33 cellular contexts compared by ENCODE assay signal in the genomic region with DNA sequence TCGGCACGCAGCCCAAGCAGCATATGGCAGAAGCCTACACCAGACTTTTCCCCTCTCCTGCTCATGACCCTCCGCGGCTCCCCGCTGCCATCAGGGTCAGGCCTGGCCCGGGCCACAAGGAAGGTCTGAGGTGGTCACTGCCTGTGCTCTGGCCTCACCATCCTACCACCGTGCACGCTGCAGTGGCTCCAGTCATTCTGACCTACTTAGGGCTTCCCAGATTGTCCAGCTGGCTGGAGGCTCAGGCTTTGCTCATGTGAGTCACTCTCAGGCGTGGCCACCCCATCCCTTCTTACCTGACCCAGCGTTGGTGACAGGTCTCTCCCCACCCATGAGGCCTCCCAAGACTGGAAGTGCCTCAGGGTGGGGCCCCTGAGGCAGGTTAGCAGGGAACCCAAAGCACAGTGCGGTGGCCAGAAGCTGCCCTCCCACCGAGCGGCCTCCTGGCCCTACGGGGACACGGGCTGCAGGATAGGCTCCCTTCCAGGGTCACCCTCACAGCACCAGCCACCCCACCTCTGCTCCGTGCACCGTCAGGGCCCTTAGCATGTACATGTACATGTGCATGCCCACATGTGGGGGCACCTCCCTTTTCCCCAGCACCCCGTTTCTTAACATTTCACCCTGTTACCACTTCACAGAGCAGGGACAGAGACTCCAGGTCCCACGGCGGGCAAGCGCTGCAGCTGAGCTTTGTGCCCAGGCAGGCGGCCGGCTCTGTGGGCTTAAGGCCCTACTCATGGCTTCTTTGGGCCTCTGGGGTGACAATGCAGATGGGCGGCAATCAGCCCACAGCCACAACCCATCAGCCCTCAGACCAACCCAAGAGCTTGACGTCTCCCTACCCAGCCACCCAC. TPM values are rescaled to one million over a fixed set of nuclear protein-coding genes. Genes with fewer than 3 reads are reported as not detected.
DNase-seq lines count a peak whose midpoint lies in the region; ATAC-seq, FAIRE-seq and TF ChIP-seq lines count a peak whose summit lies in the region.
"Had no signal": no experiment of that assay in that cellular context is flagged by ENCODE, and none has a peak within 500 bp of the region (broad histone marks: within the 10 kb centered on the region; RNA-seq: fewer than 3 reads in every experiment).

No MANE protein-coding gene starts in this region.

- H3K9me2 ChIP-seq in PC-9 (ENCODE audit: insufficient read depth) = no peaks in the 10 kb centered on the region

- no peaks in the 10 kb centered on the region for H3K79me2 ChIP-seq in PC-9 (ENCODE audit: low read depth)
- H3K79me2 ChIP-seq: hepatocyte had no signal

- TF ChIP-seq POLR2A in A549 (IDR thresholded peaks at IDR 0.05; ENCODE audit: low read length) = no peak

- H3K9me3 ChIP-seq in A549 (no peaks in the 10 kb centered on the region), PC-9 (ENCODE audit: insufficient read depth, low read depth) (no peaks in the 10 kb centered on the region), tibial artery (peaks cover 0 to 4% (median 0%) of the 10 kb centered on the region in 3 donors)
- H3K9me3 ChIP-seq: gastrocnemius medialis, MG63 had no signal

- H3K4me3 ChIP-seq in A549 (no peak overlapping the region), PC-9 (no peak overlapping the region), epithelial cell of esophagus (ENCODE audit: low read length) (no peak overlapping the region), tibial artery (no peak overlapping the region)
- H3K4me3 ChIP-seq: gastrocnemius medialis, GM23248, hepatocyte, MG63 had no signal

- H3F3A ChIP-seq in PC-9 (ENCODE audit: insufficient read depth, low read depth) = no peaks in the 10 kb centered on the region

- WGBS in A549 (ENCODE audit: missing lambda C conversion rate) = 90% methylated on average over 10 of the region's 25 CpGs

- H3K4me1 ChIP-seq in A549 = no peaks in the 10 kb centered on the region
- 0 out of 2 replicates have a peak, but pooled peaks cover 3% of the 10 kb centered on the region for H3K4me1 ChIP-seq in PC-9 (replicated peaks; ENCODE audit: insufficient read depth)
- H3K4me1 ChIP-seq in tibial artery = no peaks in the 10 kb centered on the region
- H3K4me1 ChIP-seq: gastrocnemius medialis had no signal

- no TSS peak for BruUV-seq in PC-9 (replicated peaks; lab: Mats Ljungman, UMichigan)

- peaks cover 7% of the 10 kb centered on the region; the same call in 1 of the 2 replicates for H3K27me3 ChIP-seq in PC-9 (ENCODE audit: insufficient read depth, low read depth)
- H3K27me3 ChIP-seq in tibial artery = no peaks in the 10 kb centered on the region
- H3K27me3 ChIP-seq: hepatocyte, MG63 had no signal

- CTCF ChIA-PET in A549 (lab: Yijun Ruan, JAX) (no interaction called here), PC-9 (lab: Charles Lee) (no interaction called here)

- TF ChIP-seq RAD21 in A549 (conservative IDR thresholded peaks at IDR 0.05 in 1 of 2, IDR thresholded peaks at IDR 0.05 in 1 of 2) = no peak

- no peaks in the 10 kb centered on the region for H4K20me1 ChIP-seq in PC-9 (ENCODE audit: insufficient read depth)

- TF ChIP-seq CTCF in A549 (IDR thresholded peaks at IDR 0.05) (no peak), PC-9 (conservative IDR thresholded peaks at IDR 0.05) (no peak), epithelial cell of esophagus (IDR thresholded peaks at IDR 0.05; ENCODE audit: insufficient read depth, low read depth, low read length, missing control alignments) (no peak), tibial artery (IDR thresholded peaks at IDR 0.05) (no peak)

- intact Hi-C loops in PC-9 (cut with micrococcal nuclease; ENCODE audit: unreplicated experiment) (no loop called here), tibial artery (cut with DNase I; ENCODE audit: low total_unique reads) (no loop called here)

- H3K4me2 ChIP-seq in A549 = no peak overlapping the region
- no peak overlapping the region for H3K4me2 ChIP-seq in PC-9
- H3K4me2 ChIP-seq: hepatocyte had no signal

- no peak for FAIRE-seq in A549 (lab: Jason Lieb, UNC)
- FAIRE-seq: D721Med, endometrium had no signal

- no peak for TF ChIP-seq EP300 in A549 (IDR thresholded peaks at IDR 0.05)

- DNase-seq in A549 (ENCODE audit: low read depth in 1 of 2, low spot score in 1 of 2) = no peak
- peak; percentile 15 for DNase-seq in ELR (ENCODE audit: low read depth)
- DNase-seq in PC-9 = peak; percentile 40 to 43
- DNase-seq in epithelial cell of esophagus (ENCODE audit: low read depth) = peak; percentile 6
- DNase-seq in DMS53 treated with DMSO at 0.1 percent for 48 hours (lab: John Stamatoyannopoulos, UW; ENCODE audit: unreplicated experiment) = no peak
- DNase-seq in tibial artery = no peak
- DNase-seq: activated CD4-positive, alpha-beta memory T cell treated with anti-CD3 and anti-CD28 coated beads for 36 hours; activated CD8-positive, alpha-beta memory T cell treated with anti-CD3 and anti-CD28 coated beads, Interleukin-2, amount 50 U/mL, for 48 hours; anterior cingulate cortex; gastrocnemius medialis; GM23248; left cardiac atrium; MG63; NCI-H1105 treated with DMSO at 0.1 percent for 48 hours; NCI-H2029; NCI-H226; NCI-H774; SHP77; stimulated activated CD4-positive, alpha-beta T cell treated with anti-CD3 and anti-CD28 coated beads, Interleukin-4, amount 100 ng/mL, for 24 hours had no signal

- ATAC-seq in A549 = peak; percentile 20 to 24; a peak in 3 of 6 replicates
- ATAC-seq in GM18868 (IDR thresholded peaks at IDR 0.05; ENCODE audit: unreplicated experiment) = no peak
- ATAC-seq: activated CD4-positive, CD25-positive, alpha-beta regulatory T cell treated with anti-CD3 and anti-CD28 coated beads, Interleukin-2, amount 50 U/mL, for 24 hours; activated naive CD4-positive, alpha-beta T cell treated with anti-CD3 and anti-CD28 coated beads, Interleukin-2, amount 50 U/mL, for 72 hours; sciatic nerve; stimulated activated effector memory CD8-positive, alpha-beta T cell treated with anti-CD3 and anti-CD28 coated beads, Interleukin-12 subunit alpha, Interleukin-12 subunit beta, amount 100 ng/mL, for 72 hours had no signal

- POLR2A ChIA-PET in A549 (lab: Yijun Ruan, JAX) = no interaction called here
- POLR2A ChIA-PET in PC-9 (lab: Charles Lee; ENCODE audit: unreplicated experiment) = interaction anchor here (0.5 kb wide), 1 partner anchor 110 kb away, joined by 3 read pairs; no protein-coding TSS in a partner anchor

- H2AFZ ChIP-seq in PC-9 = no peak overlapping the region
- H2AFZ ChIP-seq: GM23248, hepatocyte had no signal

- H3K27ac ChIP-seq in A549 (no peak overlapping the region), PC-9 (no peak overlapping the region), tibial artery (no peak overlapping the region)
- H3K27ac ChIP-seq: gastrocnemius medialis, GM23248, hepatocyte had no signal

- H3K36me3 ChIP-seq in PC-9 (ENCODE audit: low read depth) = no peaks in the 10 kb centered on the region
- peaks cover 0 to 6% (median 0%) of the 10 kb centered on the region in 3 donors for H3K36me3 ChIP-seq in tibial artery
- H3K36me3 ChIP-seq: gastrocnemius medialis, MG63 had no signal

TF ChIP-seq in A549, 52 proteins besides CTCF, POLR2A, EP300 and RAD21 (continues in another document):
- TF ChIP-seq, protein P1, sequence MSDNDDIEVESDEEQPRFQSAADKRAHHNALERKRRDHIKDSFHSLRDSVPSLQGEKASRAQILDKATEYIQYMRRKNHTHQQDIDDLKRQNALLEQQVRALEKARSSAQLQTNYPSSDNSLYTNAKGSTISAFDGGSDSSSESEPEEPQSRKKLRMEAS (IDR thresholded peaks at IDR 0.05) = no peak
- TF ChIP-seq CHD2 (IDR thresholded peaks at IDR 0.05; ENCODE audit: low read length, partially characterized antibody) (no peak), ZNF302 (CRISPR knock-in tag; IDR thresholded peaks at IDR 0.05) (no peak), JUN (IDR thresholded peaks at IDR 0.05) (no peak)

RNA-seq across cellular contexts. Expression of a gene that starts 2.2 kb away (rescaled TPM):
- 0.27 and 0.32 TPM in 2 replicates for polyA plus RNA-seq in A549 (2011; rRNA removed)
- 2.5 and 3.3 TPM in 2 replicates for polyA plus RNA-seq in A549 (2012; cell fraction: cytosol; rRNA removed)
- 14.0 and 21.3 TPM in 2 replicates for polyA plus RNA-seq in A549 (2012; cell fraction: nucleus; rRNA removed)
- polyA plus RNA-seq in A549 (2017; fragmentation: RNase III; extraction: RNeasy Plus Mini Kit Qiagen cat#74134 plus additional on column Dnase treatment) = 0.94 to 1.2 TPM (median 0.99 TPM) in 3 replicates
- 0.17 and 0.73 TPM in 2 replicates for polyA minus RNA-seq in A549 (2011; rRNA and poly(A)+ RNA removed)
- total RNA-seq in PC-9 (2021) = 2.0 and 2.3 TPM in 2 replicates

RNA-seq across cellular contexts. Expression of a gene that starts 26.7 kb away (rescaled TPM):
- polyA plus RNA-seq in A549 (2011; rRNA removed) = 30.3 and 39.1 TPM in 2 replicates
- polyA plus RNA-seq in A549 (2012; cell fraction: cytosol; rRNA removed) = 67.8 and 71.2 TPM in 2 replicates
- polyA plus RNA-seq in A549 (2012; cell fraction: nucleus; rRNA removed) = 148 and 166 TPM in 2 replicates
- polyA plus RNA-seq in A549 (2017; fragmentation: RNase III; extraction: RNeasy Plus Mini Kit Qiagen cat#74134 plus additional on column Dnase treatment) = 53.6 to 54.4 TPM (median 53.8 TPM) in 3 replicates
- 44.0 and 44.3 TPM in 2 replicates for polyA minus RNA-seq in A549 (2011; rRNA and poly(A)+ RNA removed)
- total RNA-seq in PC-9 (2021) = 29.3 and 33.4 TPM in 2 replicates

RNA-seq across cellular contexts. Expression of a gene that starts 32.4 kb away (rescaled TPM):
- polyA plus RNA-seq in A549 (2011; rRNA removed) (0.47 and 0.54 TPM in 2 replicates), A549 (2017; fragmentation: RNase III; extraction: RNeasy Plus Mini Kit Qiagen cat#74134 plus additional on column Dnase treatment) (0.66 to 0.70 TPM (median 0.66 TPM) in 3 replicates)
- 0.25 and 0.35 TPM in 2 replicates for polyA plus RNA-seq in A549 (2012; cell fraction: cytosol; rRNA removed)
- polyA plus RNA-seq in A549 (2012; cell fraction: nucleus; rRNA removed) = 0.88 and 0.96 TPM in 2 replicates
- 0.41 and 0.73 TPM in 2 replicates for polyA minus RNA-seq in A549 (2011; rRNA and poly(A)+ RNA removed)
- not detected in 2 replicates for total RNA-seq in PC-9 (2021)
- polyA plus RNA-seq: GM23248 had no signal

RNA-seq across cellular contexts. Expression of a gene that starts 42.6 kb away (rescaled TPM):
- not detected in 2 replicates for polyA plus RNA-seq in A549 (2011; rRNA removed)
- polyA plus RNA-seq in A549 (2012; cell fraction: cytosol; rRNA removed) = 0.01 and 0.03 TPM in 2 replicates
- polyA plus RNA-seq in A549 (2012; cell fraction: nucleus; rRNA removed) = 0.02 TPM in 1 of 2 replicates, not detected in the other
- polyA plus RNA-seq in A549 (2017; fragmentation: RNase III; extraction: RNeasy Plus Mini Kit Qiagen cat#74134 plus additional on column Dnase treatment) = not detected in 3 replicates
- polyA minus RNA-seq in A549 (2011; rRNA and poly(A)+ RNA removed) = not detected in 2 replicates
- total RNA-seq in PC-9 (2021) = not detected in 2 replicates
- total RNA-seq: activated CD4-positive, alpha-beta memory T cell treated with anti-CD3 and anti-CD28 coated beads for 36 hours; activated naive CD4-positive, alpha-beta T cell treated with anti-CD3 and anti-CD28 coated beads, Interleukin-2, amount 50 U/mL, for 72 hours; activated T-helper 2 cell treated with anti-CD3 and anti-CD28 coated beads, Interferon-gamma antibody, Interleukin-2, Interleukin-4, amounts not matched to agents 10 μg/mL and 5 μg/mL and 100 μg/mL, durations not matched to agents 14 hours and 24 hours and 36 hours; Daoy; dermis microvascular lymphatic vessel endothelial cell; gastrocnemius medialis; GM23248; hepatocyte; left cardiac atrium; neural crest cell; sciatic nerve; urinary bladder had no signal
- polyA plus RNA-seq: GM23248, hepatocyte, IgD-negative memory B cell, urinary bladder had no signal

RNA-seq across cellular contexts. Expression of a gene that starts 51.1 kb away (rescaled TPM):
- not detected in 2 replicates for polyA plus RNA-seq in A549 (2011; rRNA removed)
- 0.05 TPM in 2 replicates for polyA plus RNA-seq in A549 (2012; cell fraction: cytosol; rRNA removed)
- polyA plus RNA-seq in A549 (2012; cell fraction: nucleus; rRNA removed) = 0.02 TPM in 1 of 2 replicates, not detected in the other
- 0.04 to 0.05 TPM in 2 of 3 replicates, not detected in the other for polyA plus RNA-seq in A549 (2017; fragmentation: RNase III; extraction: RNeasy Plus Mini Kit Qiagen cat#74134 plus additional on column Dnase treatment)
- polyA minus RNA-seq in A549 (2011; rRNA and poly(A)+ RNA removed) = 0.34 TPM in 1 of 2 replicates, not detected in the other
- 0.33 and 0.70 TPM in 2 replicates for total RNA-seq in PC-9 (2021)
- total RNA-seq: activated CD4-positive, alpha-beta memory T cell treated with anti-CD3 and anti-CD28 coated beads for 36 hours; activated naive CD4-positive, alpha-beta T cell treated with anti-CD3 and anti-CD28 coated beads, Interleukin-2, amount 50 U/mL, for 72 hours; activated T-helper 2 cell treated with anti-CD3 and anti-CD28 coated beads, Interferon-gamma antibody, Interleukin-2, Interleukin-4, amounts not matched to agents 10 μg/mL and 5 μg/mL and 100 μg/mL, durations not matched to agents 14 hours and 24 hours and 36 hours had no signal
- polyA plus RNA-seq: IgD-negative memory B cell had no signal

Comparison
In these comparisons a context has a peak if more than half of its experiments do, and no peak if none do; other contexts are left out.
1. DNase-seq: peak in ELR (single experiment), PC-9 (2 of 2) and epithelial cell of esophagus (single experiment); none in A549 (0 of 2), DMS53 treated with DMSO at 0.1 percent for 48 hours (single experiment) and tibial artery (0 of 2).